1 cellular context compared by ENCODE assay signal in genomic region chrX:153781428-153782047, GRCh38.
TF ChIP-seq lines count a peak whose summit lies in the region.

No MANE protein-coding gene starts in this region.

TF ChIP-seq in HepG2, 621 proteins besides CTCF, POLR2A, EP300 and RAD21:
- TF ChIP-seq ZNF546 (CRISPR knock-in tag; conservative IDR thresholded peaks at IDR 0.05) (no peak), THRA (CRISPR knock-in tag; IDR thresholded peaks at IDR 0.05; ENCODE audit: borderline replicate concordance) (no peak), HNF1B (CRISPR knock-in tag; IDR thresholded peaks at IDR 0.05) (no peak), SNAPC4 (CRISPR knock-in tag; IDR thresholded peaks at IDR 0.05) (no peak), AGO2 (optimal IDR thresholded peaks at IDR 0.05; ENCODE audit: low read depth, low read length) (peak; percentile 84), RFXANK (CRISPR knock-in tag; IDR thresholded peaks at IDR 0.05) (no peak), FUBP1 (CRISPR knock-in tag; IDR thresholded peaks at IDR 0.05; ENCODE audit: borderline replicate concordance) (no peak), MNT (IDR thresholded peaks at IDR 0.05) (peak; percentile 37; the same call in 1 of the 2 replicates), SIN3B (IDR thresholded peaks at IDR 0.05; ENCODE audit: low read length) (no peak), HNRNPL (IDR thresholded peaks at IDR 0.05; ENCODE audit: low read depth, low read length) (peak; percentile 7; the same call in 1 of the 2 replicates), CENPT (CRISPR knock-in tag; IDR thresholded peaks at IDR 0.05; ENCODE audit: low read depth) (no peak), ZFY (CRISPR knock-in tag; IDR thresholded peaks at IDR 0.05) (no peak), GPN1 (CRISPR knock-in tag; IDR thresholded peaks at IDR 0.05; ENCODE audit: borderline replicate concordance) (no peak), RBAK (CRISPR knock-in tag; IDR thresholded peaks at IDR 0.05) (no peak)
